In the genomic region with DNA sequence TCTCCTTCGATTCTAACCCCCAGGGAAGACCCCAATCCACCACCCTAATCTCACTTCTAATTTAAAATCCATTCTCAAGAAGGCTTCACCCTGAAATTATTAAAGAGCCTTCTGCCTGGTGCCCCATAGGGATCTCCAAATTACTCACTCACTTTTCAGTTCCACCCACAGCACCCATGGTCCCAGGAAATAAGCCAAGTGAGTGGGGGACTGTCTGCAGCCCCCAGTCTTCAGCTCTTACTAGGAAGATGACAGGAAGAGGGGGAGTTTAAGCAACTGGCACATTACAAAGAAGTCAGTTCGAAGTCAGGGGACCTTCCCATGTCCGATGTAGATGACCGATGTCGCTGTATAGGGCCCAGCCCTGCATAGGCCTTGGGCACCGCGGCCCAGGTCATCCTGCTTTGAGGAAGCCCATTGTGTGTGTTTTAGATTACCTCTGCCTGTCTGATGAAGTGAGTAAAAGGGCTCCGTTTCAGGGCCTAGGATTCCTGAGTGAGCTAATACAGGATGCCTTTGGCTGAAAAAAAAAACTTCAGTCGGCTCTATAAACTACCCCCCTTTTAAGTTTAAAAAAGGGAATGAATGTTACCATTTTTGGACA, we compare ENCODE assay signal across 8 cellular contexts. TPM values are rescaled to one million over a fixed set of nuclear protein-coding genes. Genes with fewer than 3 reads are reported as not detected.
A peak's percentile ranks its signal among the peaks of the same experiment; 100 is the strongest.
DNase-seq lines count a peak whose midpoint lies in the region; ATAC-seq and TF ChIP-seq lines count a peak whose summit lies in the region.

No MANE protein-coding gene starts in this region.

- H3K4me3 ChIP-seq in H7 (ENCODE audit: insufficient read depth, low read depth, low read length) (peak overlapping the region; percentile 97), fibroblast of pulmonary artery (replicated peaks; ENCODE audit: low read depth, low read length) (peak overlapping the region; percentile 95), retinal pigment epithelial cell (ENCODE audit: low read length) (peak overlapping the region; percentile 95)

- DNase-seq in H7 (no peak), UCSD-AML1 (lab: John Stamatoyannopoulos, UW; ENCODE audit: unreplicated experiment) (peak; percentile 64), fibroblast of pulmonary artery (ENCODE audit: low read depth) (no peak), retinal pigment epithelial cell (ENCODE audit: low read depth) (no peak), NCI-H2227 treated with DMSO at 0.1 percent for 48 hours (lab: John Stamatoyannopoulos, UW) (no peak), GM03348 (ENCODE audit: low spot score) (no peak), SHP77 treated with DMSO at 0.1 percent for 48 hours (lab: John Stamatoyannopoulos, UW) (no peak)

- TF ChIP-seq CTCF in fibroblast of pulmonary artery (IDR thresholded peaks at IDR 0.05; ENCODE audit: low read length, missing control alignments) (no peak), retinal pigment epithelial cell (conservative IDR thresholded peaks at IDR 0.05; ENCODE audit: low read depth, low read length) (no peak)

- no peak for ATAC-seq in GM19463 (IDR thresholded peaks at IDR 0.05; ENCODE audit: unreplicated experiment)

- no peaks in the 10 kb centered on the region for H3K27me3 ChIP-seq in H7 (ENCODE audit: control insufficient read depth, insufficient read depth, low read length)

- peaks cover 13% of the 10 kb centered on the region for H3K36me3 ChIP-seq in H7 (replicated peaks; ENCODE audit: control insufficient read depth, insufficient read depth, low read length)

RNA-seq across cellular contexts. Expression of gene ACTN1, which starts 1.9 kb away (rescaled TPM):
- 161 and 169 TPM in 2 replicates for total RNA-seq in H7 (2014; rRNA removed; shearing (Covaris generic))
